15 cellular contexts compared by ENCODE assay signal in the genomic region with DNA sequence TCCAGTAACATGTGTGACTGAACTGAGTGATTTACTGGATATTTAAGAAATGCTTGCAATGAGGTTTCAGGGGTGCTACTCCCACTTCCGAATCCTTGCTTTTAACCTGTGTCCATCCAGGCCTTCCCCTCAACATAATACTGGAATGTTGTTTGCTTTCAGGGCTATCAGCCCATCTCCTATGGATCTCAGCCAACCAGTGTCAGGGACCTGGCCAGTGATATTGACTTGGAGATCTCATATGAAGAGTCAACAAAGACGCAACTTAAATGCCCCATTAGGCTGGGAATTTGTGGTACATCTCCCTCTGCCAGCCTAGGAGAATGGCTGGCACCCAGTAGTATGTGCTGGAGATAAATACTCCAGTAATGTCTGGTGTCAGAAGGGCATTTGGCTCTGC. TPM values are rescaled to one million over a fixed set of nuclear protein-coding genes. Genes with fewer than 3 reads are reported as not detected.
A peak's percentile ranks its signal among the peaks of the same experiment; 100 is the strongest.
DNase-seq lines count a peak whose midpoint lies in the region; ATAC-seq and TF ChIP-seq lines count a peak whose summit lies in the region.
"Had no signal": no experiment of that assay in that cellular context is flagged by ENCODE, and none has a peak within 500 bp of the region (broad histone marks: within the 10 kb centered on the region; RNA-seq: fewer than 3 reads in every experiment).

No MANE protein-coding gene starts in this region.

- H3K4me1 Mint-ChIP-seq in GM23338 (peaks cover 21% of the 10 kb centered on the region), neural progenitor cell (peaks cover 42% of the 10 kb centered on the region)

- H2AFZ ChIP-seq in GM23338 (no peak overlapping the region), mammary epithelial cell (ENCODE audit: low read depth, low read length) (peak overlapping the region; percentile 17), neural progenitor cell (replicated peaks) (no peak overlapping the region)

- intact Hi-C loops in mammary epithelial cell (cut with micrococcal nuclease): loop anchor here (1.0 to 10.0 kb wide), 3 partner anchors 407 to 677 kb away; no protein-coding TSS in a partner anchor

- H3K9ac ChIP-seq in mammary epithelial cell (ENCODE audit: insufficient read depth, low read length) (no peak overlapping the region), neural progenitor cell (no peak overlapping the region)

- TF ChIP-seq CTCF in GM23338 (conservative IDR thresholded peaks at IDR 0.05; ENCODE audit: low read depth in 2 of 2) (no peak), mammary epithelial cell (conservative IDR thresholded peaks at IDR 0.05 in 1 of 2, IDR thresholded peaks at IDR 0.05 in 1 of 2; ENCODE audit: extremely low read depth in 1 of 2, insufficient read depth in 1 of 2, low read depth in 1 of 2, low read length in 2 of 2) (no peak), neural progenitor cell (IDR thresholded peaks at IDR 0.05) (no peak)

- CTCF ChIA-PET in mammary epithelial cell (lab: Charles Lee; ENCODE audit: low non-redundant PET): no interaction called here

- H3K4me1 ChIP-seq in GM23338 (ENCODE audit: insufficient read depth) (peaks cover 14% of the 10 kb centered on the region), mammary epithelial cell (ENCODE audit: insufficient read depth, low read length) (peaks cover 26% of the 10 kb centered on the region), neural progenitor cell (peaks cover 11% of the 10 kb centered on the region)

- BruUV-seq in mammary epithelial cell (replicated peaks; lab: Mats Ljungman, UMichigan): no TSS peak

- TF ChIP-seq POLR2A in erythroblast (IDR thresholded peaks at IDR 0.05; ENCODE audit: low read length): no peak

- H3K36me3 ChIP-seq in GM23338 (ENCODE audit: insufficient read depth): no peaks in the 10 kb centered on the region
- H3K36me3 ChIP-seq in mammary epithelial cell (ENCODE audit: insufficient read depth, low read length): peaks cover 1% of the 10 kb centered on the region
- no peaks in the 10 kb centered on the region for H3K36me3 ChIP-seq in neural progenitor cell
- H3K36me3 ChIP-seq: Peyer's patch had no signal

- H3K27ac ChIP-seq in GM23338 (ENCODE audit: low read depth) (no peak overlapping the region), mammary epithelial cell (ENCODE audit: insufficient read depth, low read depth, low read length) (no peak overlapping the region), neural progenitor cell (no peak overlapping the region)

- H3K4me2 ChIP-seq in GM23338 (no peak overlapping the region), mammary epithelial cell (ENCODE audit: insufficient read depth, low read depth, low read length) (no peak overlapping the region), neural progenitor cell (no peak overlapping the region)

- dilution Hi-C loops in mammary epithelial cell (cut with HindIII; ENCODE audit: low sequenced_read_pairs): no loop called here

- H4K20me1 ChIP-seq in GM23338 (replicated peaks; ENCODE audit: insufficient read depth) (no peaks in the 10 kb centered on the region; the same call in none of the 2 replicates), mammary epithelial cell (ENCODE audit: insufficient read depth, low read length) (no peaks in the 10 kb centered on the region), neural progenitor cell (ENCODE audit: low read depth) (peaks cover 9% of the 10 kb centered on the region)

- no peaks in the 10 kb centered on the region for H3K9me2 ChIP-seq in GM23338 (ENCODE audit: insufficient read depth)

- H3F3A ChIP-seq in GM23338 (replicated peaks; ENCODE audit: low read depth) (0 out of 2 replicates have a peak, but pooled peaks cover 2% of the 10 kb centered on the region), neural progenitor cell (ENCODE audit: low read depth) (peaks cover 23% of the 10 kb centered on the region)

- peaks cover 38% of the 10 kb centered on the region for H3K27me3 ChIP-seq in GM23338 (ENCODE audit: insufficient read depth)
- no peaks in the 10 kb centered on the region for H3K27me3 ChIP-seq in mammary epithelial cell (ENCODE audit: insufficient read depth, low read length)
- H3K27me3 ChIP-seq in neural progenitor cell: peaks cover 52% of the 10 kb centered on the region
- H3K27me3 ChIP-seq: Peyer's patch had no signal

- DNase-seq in NCI-H1092 treated with DMSO at 0.1 percent for 48 hours (lab: John Stamatoyannopoulos, UW) (peak; percentile 16), NCI-H1092 (lab: John Stamatoyannopoulos, UW) (no peak), GM23338 (ENCODE audit: low spot score) (no peak), mammary epithelial cell (no peak), neural progenitor cell (ENCODE audit: low spot score) (no peak), HCEC 1CT (no peak), erythroblast (lab: John Stamatoyannopoulos, UW) (no peak)
- DNase-seq: activated CD4-positive, alpha-beta T cell treated with anti-CD3 and anti-CD28 coated beads for 36 hours; effector CD4-positive, alpha-beta T cell; mucosa of descending colon; Peyer's patch; stimulated activated naive CD4-positive, alpha-beta T cell had no signal

- H3K36me3 Mint-ChIP-seq in GM23338 (ENCODE audit: low read depth) (no peaks in the 10 kb centered on the region), neural progenitor cell (no peaks in the 10 kb centered on the region)

- in situ Hi-C loops in mammary epithelial cell (cut with MboI; ENCODE audit: low sequenced_read_pairs in 2 of 2): loop anchor here (5.0 kb wide), 1 partner anchor 272 kb away; no protein-coding TSS in a partner anchor

- H3K4me3 ChIP-seq in GM23338: no peak overlapping the region
- no peak overlapping the region for H3K4me3 ChIP-seq in mammary epithelial cell (replicated peaks in 1 of 3; ENCODE audit: insufficient read depth in 1 of 3, low read depth in 2 of 3, low read length in 3 of 3)
- no peak overlapping the region for H3K4me3 ChIP-seq in neural progenitor cell
- H3K4me3 ChIP-seq: mucosa of descending colon had no signal

- H3K9me3 Mint-ChIP-seq in GM23338 (no peaks in the 10 kb centered on the region; the same call in 2 of the 3 replicates), neural progenitor cell (no peaks in the 10 kb centered on the region)
- H3K9me3 Mint-ChIP-seq: activated T-helper 2 cell treated with anti-CD3 and anti-CD28 coated beads, Interferon-gamma antibody, Interleukin-2, Interleukin-4, amounts not matched to agents 10 μg/mL and 5 μg/mL and 100 μg/mL, durations not matched to agents 14 hours and 24 hours and 36 hours had no signal

- H3K27me3 Mint-ChIP-seq in GM23338 (ENCODE audit: insufficient read depth, low read depth, poor library complexity): peaks cover 22% of the 10 kb centered on the region
- H3K27me3 Mint-ChIP-seq in neural progenitor cell (ENCODE audit: insufficient read depth, low read depth): peaks cover 9% of the 10 kb centered on the region
- H3K27me3 Mint-ChIP-seq: activated CD4-positive, alpha-beta T cell treated with anti-CD3 and anti-CD28 coated beads for 36 hours had no signal

- ATAC-seq in GM23338 (no peak), HG03442 (IDR thresholded peaks at IDR 0.05; ENCODE audit: unreplicated experiment) (no peak)
- ATAC-seq: activated CD4-positive, alpha-beta T cell treated with anti-CD3 and anti-CD28 coated beads for 36 hours; mucosa of descending colon; sciatic nerve had no signal

- H3K79me2 ChIP-seq in GM23338 (replicated peaks; ENCODE audit: insufficient read depth) (peaks cover 11% of the 10 kb centered on the region; the same call in 1 of the 2 replicates), mammary epithelial cell (ENCODE audit: insufficient read depth, low read length) (peaks cover 12% of the 10 kb centered on the region), neural progenitor cell (ENCODE audit: low read depth) (peaks cover 16% of the 10 kb centered on the region)

- 67% methylated on average over 2 of the region's 2 CpGs for WGBS in mammary epithelial cell (ENCODE audit: low coverage, missing lambda C conversion rate)

- H3K9me3 ChIP-seq in mammary epithelial cell (replicated peaks; ENCODE audit: insufficient read depth, low read length) (no peaks in the 10 kb centered on the region), neural progenitor cell (ENCODE audit: low read depth) (no peaks in the 10 kb centered on the region)
- H3K9me3 ChIP-seq: mucosa of descending colon, Peyer's patch had no signal

- H3K4me3 Mint-ChIP-seq in GM23338: peak overlapping the region; percentile 95; the same call in 2 of the 3 replicates
- H3K4me3 Mint-ChIP-seq in neural progenitor cell: peak overlapping the region; percentile 96

- H3K27ac Mint-ChIP-seq in GM23338 (no peak overlapping the region), neural progenitor cell (no peak overlapping the region)

TF ChIP-seq in GM23338, 12 proteins besides CTCF, POLR2A, EP300 and RAD21:
- no peak for TF ChIP-seq CREB1 (CRISPR knock-in tag; IDR thresholded peaks at IDR 0.05; ENCODE audit: low read depth)
- TF ChIP-seq STAT1 (IDR thresholded peaks at IDR 0.05; ENCODE audit: unreplicated experiment): no peak
- no peak for TF ChIP-seq EZH2phosphoT487 (IDR thresholded peaks at IDR 0.05; ENCODE audit: unreplicated experiment)
- TF ChIP-seq ZNF331 (CRISPR knock-in tag; IDR thresholded peaks at IDR 0.05; ENCODE audit: low read depth): no peak
- no peak for TF ChIP-seq EZH2 (IDR thresholded peaks at IDR 0.05; ENCODE audit: low read depth, unreplicated experiment)
- TF ChIP-seq POLR2AphosphoS5 (IDR thresholded peaks at IDR 0.05; ENCODE audit: low read depth): no peak
- TF ChIP-seq JUNB (IDR thresholded peaks at IDR 0.05; ENCODE audit: unreplicated experiment): no peak

RNA-seq across cellular contexts. Expression of a gene that starts 0.9 kb away (rescaled TPM):
- 17.5 and 21.5 TPM in 2 replicates for total RNA-seq in GM23338 (2014; rRNA removed; shearing (Covaris generic))
- polyA plus RNA-seq in GM23338 (2016; fragmentation: Nextera tagmentation; extraction: Ambion mirVana) (43.1 and 49.9 TPM in 2 replicates), mammary epithelial cell (32.1 TPM)
- total RNA-seq in mammary epithelial cell (10 to 100 TPM; 27.3 to 33.1 TPM), neural progenitor cell (ENCODE audit: low replicate concordance) (34.9 and 36.8 TPM in 2 replicates)
- 29.5 TPM for polyA minus RNA-seq in mammary epithelial cell

RNA-seq across cellular contexts. Expression of a gene that starts 2.9 kb away (rescaled TPM):
- 0.17 and 0.35 TPM in 2 replicates for total RNA-seq in GM23338 (2014; rRNA removed; shearing (Covaris generic))
- polyA plus RNA-seq in GM23338 (2016; fragmentation: Nextera tagmentation; extraction: Ambion mirVana): 0.50 and 0.87 TPM in 2 replicates
- total RNA-seq in mammary epithelial cell: 1 to 10 TPM; 2.0 to 2.5 TPM
- 1.5 TPM for polyA plus RNA-seq in mammary epithelial cell
- polyA minus RNA-seq in mammary epithelial cell: 1.4 TPM
- total RNA-seq in neural progenitor cell (ENCODE audit: low replicate concordance): 0.12 TPM in 1 of 2 replicates, not detected in the other
